ENCODE assay signal across 13 cellular contexts in genomic region chr3:66139415-66139814, GRCh38.
DNase-seq lines count a peak whose midpoint lies in the region; ATAC-seq and TF ChIP-seq lines count a peak whose summit lies in the region.
"Had no signal": no experiment of that assay in that cellular context is flagged by ENCODE, and none has a peak within 500 bp of the region (broad histone marks: within the 10 kb centered on the region; RNA-seq: fewer than 3 reads in every experiment).

No MANE protein-coding gene starts in this region.

- H3F3A ChIP-seq in SK-N-SH (replicated peaks; ENCODE audit: insufficient read depth): no peaks in the 10 kb centered on the region

- H3K27ac Mint-ChIP-seq in HFFc6: peak overlapping the region; percentile 50
- H3K27ac Mint-ChIP-seq in activated CD4-positive, alpha-beta memory T cell treated with anti-CD3 and anti-CD28 coated beads, Interleukin-2, amount 10 ng/mL, durations not matched to agents 7 days and 5 days: no peak overlapping the region
- H3K27ac Mint-ChIP-seq: CD8-positive, alpha-beta memory T cell; IgD-negative memory B cell had no signal

- H3K79me2 ChIP-seq in SK-N-SH (ENCODE audit: insufficient read depth): no peaks in the 10 kb centered on the region

- no peaks in the 10 kb centered on the region for H3K36me3 Mint-ChIP-seq in HFFc6 (ENCODE audit: low read depth)
- no peaks in the 10 kb centered on the region for H3K36me3 Mint-ChIP-seq in activated CD4-positive, alpha-beta memory T cell treated with anti-CD3 and anti-CD28 coated beads, Interleukin-2, amount 10 ng/mL, durations not matched to agents 7 days and 5 days (ENCODE audit: low read depth)
- H3K36me3 Mint-ChIP-seq: CD8-positive, alpha-beta memory T cell; IgD-negative memory B cell had no signal

- WGBS in SK-N-SH (ENCODE audit: low lambda C conversion rate): 40% methylated on average over 5 of the region's 5 CpGs

- H3K4me3 ChIP-seq in BE2C (ENCODE audit: low read depth, low read length) (no peak overlapping the region), SK-N-SH (ENCODE audit: low read depth in 2 of 2, low read length in 1 of 2) (no peak overlapping the region)
- H3K4me3 ChIP-seq: BLaER1 had no signal

- H3K9me3 ChIP-seq in BE2C (no peaks in the 10 kb centered on the region; the same call in 1 of the 2 replicates), SK-N-SH (no peaks in the 10 kb centered on the region)
- H3K9me3 ChIP-seq: BLaER1 had no signal

- H3K4me1 Mint-ChIP-seq in HFFc6 (ENCODE audit: low read depth): peaks cover 38% of the 10 kb centered on the region
- no peaks in the 10 kb centered on the region for H3K4me1 Mint-ChIP-seq in activated CD4-positive, alpha-beta memory T cell treated with anti-CD3 and anti-CD28 coated beads, Interleukin-2, amount 10 ng/mL, durations not matched to agents 7 days and 5 days
- H3K4me1 Mint-ChIP-seq: CD8-positive, alpha-beta memory T cell; IgD-negative memory B cell had no signal

- H3K36me3 ChIP-seq in BE2C: no peaks in the 10 kb centered on the region
- no peaks in the 10 kb centered on the region for H3K36me3 ChIP-seq in SK-N-SH (replicated peaks in 1 of 2; ENCODE audit: control insufficient read depth in 1 of 2, insufficient read depth in 2 of 2, low read length in 1 of 2)
- H3K36me3 ChIP-seq: BLaER1 had no signal

- no peaks in the 10 kb centered on the region for H3K9me3 Mint-ChIP-seq in HFFc6
- H3K9me3 Mint-ChIP-seq in activated CD4-positive, alpha-beta memory T cell treated with anti-CD3 and anti-CD28 coated beads, Interleukin-2, amount 10 ng/mL, durations not matched to agents 7 days and 5 days: no peaks in the 10 kb centered on the region
- H3K9me3 Mint-ChIP-seq: CD8-positive, alpha-beta memory T cell had no signal

- peak; percentile 37; the same call in 1 of the 2 replicates for TF ChIP-seq RAD21 in SK-N-SH (IDR thresholded peaks at IDR 0.05; ENCODE audit: low read length)

- no peak for ATAC-seq in HG02973 (IDR thresholded peaks at IDR 0.05; ENCODE audit: unreplicated experiment)

- H3K9me2 ChIP-seq in SK-N-SH: no peaks in the 10 kb centered on the region

- H3K27me3 ChIP-seq in BE2C: no peaks in the 10 kb centered on the region
- no peaks in the 10 kb centered on the region for H3K27me3 ChIP-seq in SK-N-SH (ENCODE audit: insufficient read depth)
- H3K27me3 ChIP-seq: BLaER1 had no signal

- TF ChIP-seq CTCF in BE2C (IDR thresholded peaks at IDR 0.05; ENCODE audit: low read depth, low read length) (no peak), HFFc6 (IDR thresholded peaks at IDR 0.05) (no peak), SK-N-SH (IDR thresholded peaks at IDR 0.05) (no peak)

- CTCF ChIA-PET in SK-N-SH (lab: Yijun Ruan, JAX): interaction anchor here (0.6 to 6.4 kb wide), 43 partner anchors 9 to 1171 kb away, joined by 3 to 70 read pairs (median 4); no protein-coding TSS in a partner anchor
- CTCF ChIA-PET in activated CD4-positive, alpha-beta memory T cell treated with anti-CD3 and anti-CD28 coated beads, Interleukin-2, amount 10 ng/mL, durations not matched to agents 7 days and 5 days (lab: Charles Lee): interaction anchor here (0.6 kb wide), 1 partner anchor 180 kb away, joined by 3 read pairs; no protein-coding TSS in a partner anchor

- TF ChIP-seq EP300 in SK-N-SH (IDR thresholded peaks at IDR 0.05; ENCODE audit: borderline replicate concordance in 1 of 2, low read depth in 1 of 2, low read length in 1 of 2): peak in 1 of 2 experiments; percentile 92; a peak in 2 of 4 replicates

- H3K4me3 Mint-ChIP-seq in HFFc6: peak overlapping the region; percentile 49
- no peak overlapping the region for H3K4me3 Mint-ChIP-seq in activated CD4-positive, alpha-beta memory T cell treated with anti-CD3 and anti-CD28 coated beads, Interleukin-2, amount 10 ng/mL, durations not matched to agents 7 days and 5 days
- H3K4me3 Mint-ChIP-seq: CD8-positive, alpha-beta memory T cell; IgD-negative memory B cell had no signal

- DNase-seq in DMS 273 (lab: John Stamatoyannopoulos, UW; ENCODE audit: unreplicated experiment) (peak; percentile 6), DMS 273 treated with DMSO at 0.1 percent for 48 hours (lab: John Stamatoyannopoulos, UW) (no peak), BE2C (peak; percentile 51), HFFc6 (no peak), SK-N-SH (peak; percentile 67), ecto neural progenitor cell (ENCODE audit: low spot score) (no peak)
- no peak for DNase-seq in activated CD4-positive, alpha-beta memory T cell treated with anti-CD3 and anti-CD28 coated beads, Interleukin-2, amount 10 ng/mL, durations not matched to agents 7 days and 5 days
- DNase-seq: Caco-2; CD8-positive, alpha-beta memory T cell had no signal

- H3K27ac ChIP-seq in SK-N-SH (ENCODE audit: low read depth in 2 of 2, low read length in 1 of 2): no peak overlapping the region
- H3K27ac ChIP-seq: 22Rv1, BLaER1 had no signal

- POLR2A ChIA-PET in SK-N-SH (lab: Yijun Ruan, JAX): no interaction called here
- POLR2A ChIA-PET in activated CD4-positive, alpha-beta memory T cell treated with anti-CD3 and anti-CD28 coated beads, Interleukin-2, amount 10 ng/mL, durations not matched to agents 7 days and 5 days (lab: Charles Lee): no interaction called here

- H3K4me1 ChIP-seq in BE2C (peaks cover 12% of the 10 kb centered on the region), SK-N-SH (ENCODE audit: control insufficient read depth in 1 of 2, insufficient read depth in 2 of 2, low read depth in 1 of 2, low read length in 1 of 2) (peaks cover 5 to 6% of the 10 kb centered on the region in 2 experiments; a peak in 3 of 4 replicates)
- H3K4me1 ChIP-seq: BLaER1 had no signal

- H2AFZ ChIP-seq in SK-N-SH (ENCODE audit: low read depth): no peak overlapping the region; the same call in 1 of the 2 replicates

- H3K27me3 Mint-ChIP-seq in HFFc6 (ENCODE audit: insufficient read depth): no peaks in the 10 kb centered on the region; the same call in 1 of the 2 replicates
- H3K27me3 Mint-ChIP-seq in activated CD4-positive, alpha-beta memory T cell treated with anti-CD3 and anti-CD28 coated beads, Interleukin-2, amount 10 ng/mL, durations not matched to agents 7 days and 5 days: no peaks in the 10 kb centered on the region
- H3K27me3 Mint-ChIP-seq: IgD-negative memory B cell had no signal

- 0 out of 2 replicates have a peak overlapping the region, but pooled peaks have one; percentile 49 for H3K4me2 ChIP-seq in SK-N-SH
- H3K4me2 ChIP-seq: BLaER1 had no signal

- no peaks in the 10 kb centered on the region for H4K20me1 ChIP-seq in SK-N-SH (ENCODE audit: insufficient read depth)
- H4K20me1 ChIP-seq: BLaER1 had no signal

- no peak overlapping the region for H3K9ac ChIP-seq in SK-N-SH
- H3K9ac ChIP-seq: BLaER1 had no signal

TF ChIP-seq in SK-N-SH, 30 proteins besides CTCF, POLR2A, EP300 and RAD21:
- TF ChIP-seq CHD2 (IDR thresholded peaks at IDR 0.05; ENCODE audit: low read length, partially characterized antibody): peak; percentile 84
- no peak for TF ChIP-seq SIN3A (IDR thresholded peaks at IDR 0.05; ENCODE audit: borderline replicate concordance, low read depth, low read length)
- no peak for TF ChIP-seq GABPA (IDR thresholded peaks at IDR 0.05; ENCODE audit: low read depth)
- peak; percentile 100 for TF ChIP-seq RCOR1 (IDR thresholded peaks at IDR 0.05; ENCODE audit: low read length)
- no peak for TF ChIP-seq USF2 (IDR thresholded peaks at IDR 0.05; ENCODE audit: borderline replicate concordance, low read depth, low read length)
- peak; percentile 91 for TF ChIP-seq FOXJ3 (CRISPR knock-in tag; IDR thresholded peaks at IDR 0.05)
- no peak for TF ChIP-seq NFIC (IDR thresholded peaks at IDR 0.05; ENCODE audit: borderline replicate concordance)
- TF ChIP-seq NRF1 (IDR thresholded peaks at IDR 0.05; ENCODE audit: low read depth, low read length): no peak
- no peak; the same call in 1 of the 2 replicates for TF ChIP-seq TEAD4 (IDR thresholded peaks at IDR 0.05; ENCODE audit: borderline replicate concordance, insufficient read depth)
- peak; percentile 98 for TF ChIP-seq GATA2 (CRISPR knock-in tag; IDR thresholded peaks at IDR 0.05)
- TF ChIP-seq PBX3 (IDR thresholded peaks at IDR 0.05): no peak
- 0 out of 2 replicates have a peak, but pooled peaks have one; percentile 18 for TF ChIP-seq MXI1 (IDR thresholded peaks at IDR 0.05; ENCODE audit: low read depth, low read length)
- TF ChIP-seq TCF12 (IDR thresholded peaks at IDR 0.05): peak; percentile 46; the same call in 1 of the 2 replicates
- peak; percentile 65 for TF ChIP-seq POLR2AphosphoS5 (IDR thresholded peaks at IDR 0.05; ENCODE audit: low read depth, low read length)
TF ChIP-seq in SK-N-SH: peak in this region for 7.

Comparison
In these comparisons a context has a peak if more than half of its experiments do, and no peak if none do; other contexts are left out.
1. DNase-seq: peak in DMS 273 (single experiment), BE2C (single experiment) and SK-N-SH (single experiment); none in DMS 273 treated with DMSO at 0.1 percent for 48 hours (single experiment), HFFc6 (single experiment), ecto neural progenitor cell (single experiment) and activated CD4-positive, alpha-beta memory T cell treated with anti-CD3 and anti-CD28 coated beads, Interleukin-2, amount 10 ng/mL, durations not matched to agents 7 days and 5 days (single experiment).